In genomic region chr1:55320891-55321290, GRCh38 we compare ENCODE assay signal across 2 cellular contexts.
TF ChIP-seq lines count a peak whose summit lies in the region.

No MANE protein-coding gene starts in this region.

TF ChIP-seq in H1, 55 proteins besides CTCF, POLR2A, EP300 and RAD21 (continued from another document):
- TF ChIP-seq USF2 (IDR thresholded peaks at IDR 0.05; ENCODE audit: low read length) (no peak), GTF2F1 (IDR thresholded peaks at IDR 0.05; ENCODE audit: borderline replicate concordance, low read depth, low read length) (no peak), TCF12 (IDR thresholded peaks at IDR 0.05; ENCODE audit: low read depth, low read length) (no peak), RFX5 (IDR thresholded peaks at IDR 0.05; ENCODE audit: borderline replicate concordance, low read depth, low read length) (no peak), EGR1 (IDR thresholded peaks at IDR 0.05; ENCODE audit: borderline replicate concordance, low read depth, low read length) (no peak), CHD7 (IDR thresholded peaks at IDR 0.05; ENCODE audit: insufficient replicate concordance, low read length) (no peak), JUND (IDR thresholded peaks at IDR 0.05; ENCODE audit: low read length) (no peak)

TF ChIP-seq in HEK293T, 16 proteins besides CTCF, POLR2A, EP300 and RAD21 (continued from another document):
- no peak for TF ChIP-seq PKNOX1 (IDR thresholded peaks at IDR 0.05)
- no peak for TF ChIP-seq SP1 (IDR thresholded peaks at IDR 0.05)
- TF ChIP-seq FOXK2 (IDR thresholded peaks at IDR 0.05) = no peak
